1 cellular context compared by ENCODE assay signal in genomic region chr20:51594999-51595532, GRCh38.
A peak's percentile ranks its signal among the peaks of the same experiment; 100 is the strongest.
TF ChIP-seq lines count a peak whose summit lies in the region.

No MANE protein-coding gene starts in this region.

TF ChIP-seq in GM12878, 131 proteins besides CTCF, POLR2A, EP300 and RAD21 (continued from another document):
- TF ChIP-seq SKIL (IDR thresholded peaks at IDR 0.05; ENCODE audit: low read depth, poor library complexity, severe bottlenecking) = no peak
- no peak for TF ChIP-seq ZBED1 (IDR thresholded peaks at IDR 0.05; ENCODE audit: borderline replicate concordance)
- TF ChIP-seq RFX5 (IDR thresholded peaks at IDR 0.05; ENCODE audit: low read depth, low read length) = no peak
- peak; percentile 7; the same call in 1 of the 2 replicates for TF ChIP-seq RUNX3 (IDR thresholded peaks at IDR 0.05; ENCODE audit: low read length)
- TF ChIP-seq USF2 (IDR thresholded peaks at IDR 0.05; ENCODE audit: borderline replicate concordance, low read depth, low read length) = peak; percentile 62
- no peak for TF ChIP-seq NKRF (conservative IDR thresholded peaks at IDR 0.05)
- TF ChIP-seq ZNF24 (IDR thresholded peaks at IDR 0.05) = no peak
- no peak for TF ChIP-seq BCL11A (IDR thresholded peaks at IDR 0.05; ENCODE audit: low read depth, low read length)
- TF ChIP-seq BMI1 (IDR thresholded peaks at IDR 0.05; ENCODE audit: borderline replicate concordance) = no peak
- peak; percentile 76; the same call in 1 of the 3 replicates for TF ChIP-seq POU2F2 (IDR thresholded peaks at IDR 0.05; ENCODE audit: borderline replicate concordance, low read depth, low read length)
- TF ChIP-seq E2F4 (IDR thresholded peaks at IDR 0.05; ENCODE audit: low read depth, low read length) = no peak
- TF ChIP-seq SPI1 (IDR thresholded peaks at IDR 0.05; ENCODE audit: borderline replicate concordance, insufficient read depth, low read depth, low read length) = peak; percentile 37; the same call in 1 of the 2 replicates
- TF ChIP-seq FOXK2 (IDR thresholded peaks at IDR 0.05) = 0 out of 2 replicates have a peak, but pooled peaks have one; percentile 16
- no peak for TF ChIP-seq SMARCA5 (IDR thresholded peaks at IDR 0.05)
- 0 out of 2 replicates have a peak, but pooled peaks have one; percentile 20 for TF ChIP-seq TCF12 (IDR thresholded peaks at IDR 0.05; ENCODE audit: low read depth, low read length)
- TF ChIP-seq MYB (IDR thresholded peaks at IDR 0.05; ENCODE audit: borderline replicate concordance, low read depth, low read length) = no peak
- peak; percentile 60; the same call in 1 of the 2 replicates for TF ChIP-seq MAX (IDR thresholded peaks at IDR 0.05; ENCODE audit: low read depth, low read length)
- TF ChIP-seq IRF4 (IDR thresholded peaks at IDR 0.05; ENCODE audit: low read depth, low read length) = 0 out of 2 replicates have a peak, but pooled peaks have one; percentile 30
- no peak for TF ChIP-seq CBX3 (IDR thresholded peaks at IDR 0.05; ENCODE audit: borderline replicate concordance, low read depth)
- TF ChIP-seq MTA2 (IDR thresholded peaks at IDR 0.05; ENCODE audit: low read depth) = no peak
- peak; percentile 61; the same call in 1 of the 2 replicates for TF ChIP-seq ELK1 (IDR thresholded peaks at IDR 0.05; ENCODE audit: low read depth, low read length)
- no peak for TF ChIP-seq POLR2AphosphoS2 (IDR thresholded peaks at IDR 0.05; ENCODE audit: low read depth, low read length)
- no peak for TF ChIP-seq SMAD1 (IDR thresholded peaks at IDR 0.05; ENCODE audit: low read depth, partially characterized antibody)
- no peak for TF ChIP-seq CBX5 (IDR thresholded peaks at IDR 0.05; ENCODE audit: low read depth)
- TF ChIP-seq JUNB (IDR thresholded peaks at IDR 0.05) = no peak
- TF ChIP-seq NRF1 (conservative IDR thresholded peaks at IDR 0.05; ENCODE audit: low read depth, low read length) = no peak
- no peak for TF ChIP-seq NBN (IDR thresholded peaks at IDR 0.05)
- 0 out of 2 replicates have a peak, but pooled peaks have one; percentile 36 for TF ChIP-seq ATF3 (IDR thresholded peaks at IDR 0.05; ENCODE audit: borderline replicate concordance, extremely low read depth, low read depth, low read length)
- TF ChIP-seq RAD51 (IDR thresholded peaks at IDR 0.05) = peak; percentile 81
- no peak for TF ChIP-seq MEF2A (IDR thresholded peaks at IDR 0.05; ENCODE audit: insufficient read depth, low read depth, low read length)
- no peak for TF ChIP-seq CREB1 (IDR thresholded peaks at IDR 0.05; ENCODE audit: low read depth)
- no peak for TF ChIP-seq ZNF217 (IDR thresholded peaks at IDR 0.05)
- TF ChIP-seq TCF3 (IDR thresholded peaks at IDR 0.05; ENCODE audit: borderline replicate concordance, insufficient read depth, low read depth, low read length) = 0 out of 2 replicates have a peak, but pooled peaks have one; percentile 21
- TF ChIP-seq BCL3 (IDR thresholded peaks at IDR 0.05; ENCODE audit: borderline replicate concordance, insufficient read depth, low read depth, low read length, poor library complexity, severe bottlenecking) = no peak
- no peak for TF ChIP-seq SUPT20H (IDR thresholded peaks at IDR 0.05; ENCODE audit: borderline replicate concordance, control insufficient read depth, low read depth, low read length)
- TF ChIP-seq ATF2 (IDR thresholded peaks at IDR 0.05; ENCODE audit: low read length) = no peak
- TF ChIP-seq CEBPZ (IDR thresholded peaks at IDR 0.05; ENCODE audit: low read depth, low read length) = no peak
- TF ChIP-seq EED (IDR thresholded peaks at IDR 0.05; ENCODE audit: low read depth) = no peak
- no peak for TF ChIP-seq RBBP5 (conservative IDR thresholded peaks at IDR 0.05)
- 0 out of 2 replicates have a peak, but pooled peaks have one; percentile 20 for TF ChIP-seq MXI1 (IDR thresholded peaks at IDR 0.05; ENCODE audit: low read depth, low read length)
- peak; percentile 23; the same call in 1 of the 2 replicates for TF ChIP-seq ZNF384 (IDR thresholded peaks at IDR 0.05; ENCODE audit: borderline replicate concordance, low read depth, low read length)
- TF ChIP-seq HCFC1 (IDR thresholded peaks at IDR 0.05; ENCODE audit: low read length) = no peak
- TF ChIP-seq NFXL1 (IDR thresholded peaks at IDR 0.05; ENCODE audit: borderline replicate concordance) = no peak
- TF ChIP-seq CHD2 (IDR thresholded peaks at IDR 0.05; ENCODE audit: borderline replicate concordance, low read depth, low read length) = 0 out of 2 replicates have a peak, but pooled peaks have one; percentile 16
- TF ChIP-seq SMC3 (IDR thresholded peaks at IDR 0.05; ENCODE audit: borderline replicate concordance, low read length) = peak; percentile 94
- TF ChIP-seq BHLHE40 (IDR thresholded peaks at IDR 0.05; ENCODE audit: borderline replicate concordance in 1 of 2, low read depth in 2 of 2, low read length in 1 of 2) = peak; percentile 81 to 89
